8 cellular contexts compared by ENCODE assay signal in genomic region chr14:59482471-59483331, GRCh38. TPM values are rescaled to one million over a fixed set of nuclear protein-coding genes. Genes with fewer than 3 reads are reported as not detected.
DNase-seq lines count a peak whose midpoint lies in the region; ATAC-seq and FAIRE-seq lines count a peak whose summit lies in the region.

No MANE protein-coding gene starts in this region.

- H3K9me3 ChIP-seq in iPS-15b (ENCODE audit: control insufficient read depth, insufficient read depth, low read length) (no peaks in the 10 kb centered on the region), small intestine (ENCODE audit: control insufficient read depth, low read depth) (no peaks in the 10 kb centered on the region)

- intact Hi-C loops in posterior cingulate gyrus (cut with DNase I): no loop called here

- no peaks in the 10 kb centered on the region for H3K9me3 Mint-ChIP-seq in IgD-negative memory B cell
- no peaks in the 10 kb centered on the region for H3K9me3 Mint-ChIP-seq in activated naive CD8-positive, alpha-beta T cell treated with anti-CD3 and anti-CD28 coated beads, Interleukin-2, amount 50 U/mL, for 24 hours

- no peak for ATAC-seq in activated naive CD8-positive, alpha-beta T cell treated with anti-CD3 and anti-CD28 coated beads, Interleukin-2, amount 50 U/mL, for 24 hours
- ATAC-seq in HG02870 (IDR thresholded peaks at IDR 0.05; ENCODE audit: unreplicated experiment): no peak
- ATAC-seq in HG02981 (IDR thresholded peaks at IDR 0.05; ENCODE audit: unreplicated experiment): no peak

- H3K27me3 Mint-ChIP-seq in IgD-negative memory B cell: no peaks in the 10 kb centered on the region
- no peaks in the 10 kb centered on the region for H3K27me3 Mint-ChIP-seq in activated naive CD8-positive, alpha-beta T cell treated with anti-CD3 and anti-CD28 coated beads, Interleukin-2, amount 50 U/mL, for 24 hours

- FAIRE-seq in small intestine (lab: Jason Lieb, UNC): no peak

- H3K4me1 Mint-ChIP-seq in IgD-negative memory B cell: peaks cover 34 to 40% (median 40%) of the 10 kb centered on the region in 3 donors
- H3K4me1 Mint-ChIP-seq in activated naive CD8-positive, alpha-beta T cell treated with anti-CD3 and anti-CD28 coated beads, Interleukin-2, amount 50 U/mL, for 24 hours: peaks cover 50% of the 10 kb centered on the region

- H3K27ac ChIP-seq in small intestine (ENCODE audit: low read depth in 1 of 2, low read length in 1 of 2): peak overlapping the region in 1 of 2 donors; percentile 28

- DNase-seq in DMS79 (lab: John Stamatoyannopoulos, UW): peak; percentile 19
- no peak for DNase-seq in activated naive CD8-positive, alpha-beta T cell treated with anti-CD3 and anti-CD28 coated beads, Interleukin-2, amount 50 U/mL, for 24 hours
- peak; percentile 35 for DNase-seq in small intestine
- no peak for DNase-seq in posterior cingulate gyrus

- H3K4me1 ChIP-seq in iPS-15b (ENCODE audit: control insufficient read depth, insufficient read depth, low read length): no peaks in the 10 kb centered on the region
- H3K4me1 ChIP-seq in small intestine (ENCODE audit: control insufficient read depth in 2 of 2, insufficient read depth in 1 of 2, low read depth in 1 of 2, low read length in 1 of 2): peaks cover 6 to 26% of the 10 kb centered on the region in 2 donors

- H3K36me3 ChIP-seq in iPS-15b (ENCODE audit: control insufficient read depth, insufficient read depth, low read length) (no peaks in the 10 kb centered on the region), small intestine (ENCODE audit: control insufficient read depth in 2 of 2, insufficient read depth in 2 of 2, low read length in 2 of 2) (peaks cover 0 to 2% of the 10 kb centered on the region in 2 donors)

- peak overlapping the region; percentile 10 to 96 (median 89) for H3K27ac Mint-ChIP-seq in IgD-negative memory B cell
- H3K27ac Mint-ChIP-seq in activated naive CD8-positive, alpha-beta T cell treated with anti-CD3 and anti-CD28 coated beads, Interleukin-2, amount 50 U/mL, for 24 hours: peak overlapping the region; percentile 88

- 28 to 43% (median 42%) methylated on average over 6 of the region's 6 CpGs for WGBS in small intestine, 3 donors

- H3K27me3 ChIP-seq in iPS-15b (ENCODE audit: control insufficient read depth, insufficient read depth, low read length) (peaks cover 6% of the 10 kb centered on the region), small intestine (ENCODE audit: control insufficient read depth in 2 of 2, insufficient read depth in 2 of 2, low read length in 2 of 2) (no peaks in the 10 kb centered on the region)

- H3K9ac ChIP-seq in iPS-15b (ENCODE audit: low read depth, low read length): peak overlapping the region; percentile 65

- H3K4me3 Mint-ChIP-seq in IgD-negative memory B cell: peak overlapping the region; percentile 97 to 99 (median 98)
- peak overlapping the region; percentile 90 for H3K4me3 Mint-ChIP-seq in activated naive CD8-positive, alpha-beta T cell treated with anti-CD3 and anti-CD28 coated beads, Interleukin-2, amount 50 U/mL, for 24 hours

- peak overlapping the region; percentile 73 for H3K4me3 ChIP-seq in iPS-15b (ENCODE audit: low read depth, low read length)
- H3K4me3 ChIP-seq in small intestine (ENCODE audit: low read depth in 1 of 2, low read length in 2 of 2): peak overlapping the region; percentile 64 to 81

- H3K36me3 Mint-ChIP-seq in IgD-negative memory B cell: no peaks in the 10 kb centered on the region
- H3K36me3 Mint-ChIP-seq in activated naive CD8-positive, alpha-beta T cell treated with anti-CD3 and anti-CD28 coated beads, Interleukin-2, amount 50 U/mL, for 24 hours (ENCODE audit: low read depth): peaks cover 11% of the 10 kb centered on the region

RNA-seq across cellular contexts. Expression of gene L3HYPDH, which starts 1.5 kb away (rescaled TPM):
- 10.1 TPM for polyA plus RNA-seq in IgD-negative memory B cell
- 10 to 100 TPM in 1 of 3 donors, 1 to 10 TPM in 2; 7.5 to 21.2 (median 9.5) TPM for polyA plus RNA-seq in small intestine

RNA-seq across cellular contexts. Expression of gene JKAMP, which starts 1.6 kb away (rescaled TPM):
- polyA plus RNA-seq in IgD-negative memory B cell (40.9 TPM), small intestine (10 to 100 TPM; 12.7 to 29.2 (median 16.2) TPM)

RNA-seq across cellular contexts. Expression of gene GPR135, which starts 17.5 kb away (rescaled TPM):
- polyA plus RNA-seq in IgD-negative memory B cell (0.36 TPM), small intestine (under 1 TPM in 2 of 3 donors, not detected in 1; 0.22 to 0.39 TPM)

Comparison
In these comparisons a context has a peak if more than half of its experiments do, and no peak if none do; other contexts are left out.
1. DNase-seq: peak in DMS79 (single experiment) and small intestine (single experiment); none in activated naive CD8-positive, alpha-beta T cell treated with anti-CD3 and anti-CD28 coated beads, Interleukin-2, amount 50 U/mL, for 24 hours (single experiment) and posterior cingulate gyrus (0 of 10).